In genomic region chr1:226602186-226603029, GRCh38 we compare ENCODE assay signal across 11 cellular contexts. TPM values are rescaled to one million over a fixed set of nuclear protein-coding genes. Genes with fewer than 3 reads are reported as not detected.
DNase-seq lines count a peak whose midpoint lies in the region; ATAC-seq and TF ChIP-seq lines count a peak whose summit lies in the region.
"Had no signal": no experiment of that assay in that cellular context is flagged by ENCODE, and none has a peak within 500 bp of the region (broad histone marks: within the 10 kb centered on the region; RNA-seq: fewer than 3 reads in every experiment).

No MANE protein-coding gene starts in this region.

- no peak overlapping the region for H3K27ac ChIP-seq in trophoblast cell (ENCODE audit: low read depth, low read length)

- no peak overlapping the region for H2AFZ ChIP-seq in trophoblast cell (ENCODE audit: insufficient read depth, low read length, poor library complexity)

- peaks cover 16 to 25% of the 10 kb centered on the region in 2 experiments for H3K4me1 ChIP-seq in trophoblast cell (ENCODE audit: control insufficient read depth in 1 of 2, insufficient read depth in 2 of 2, low read length in 2 of 2)
- H3K4me1 ChIP-seq: BE2C had no signal

- ATAC-seq in Right ventricle myocardium superior (ENCODE audit: poor library complexity) (peak; percentile 79), HG03045 (IDR thresholded peaks at IDR 0.05; ENCODE audit: unreplicated experiment) (no peak)
- no peak for ATAC-seq in stimulated activated naive CD8-positive, alpha-beta T cell treated with anti-CD3 and anti-CD28 coated beads, Interleukin-15, Interleukin-2, amounts not matched to agents 100 U/mL and 50 U/mL, for 24 hours
- ATAC-seq: activated CD4-positive, CD25-positive, alpha-beta regulatory T cell treated with anti-CD3 and anti-CD28 coated beads, Interleukin-2, amount 50 U/mL, for 24 hours; K562 had no signal

- H3K4me3 ChIP-seq in BJ (ENCODE audit: low read depth, low read length) (no peak overlapping the region), trophoblast cell (ENCODE audit: low read depth, low read length) (no peak overlapping the region)
- H3K4me3 ChIP-seq: K562 had no signal

- H3K27me3 ChIP-seq in BJ (ENCODE audit: control insufficient read depth, insufficient read depth, low read length) (peaks cover 1% of the 10 kb centered on the region; the same call in 1 of the 2 replicates), trophoblast cell (ENCODE audit: insufficient read depth, low read length) (no peaks in the 10 kb centered on the region)
- H3K27me3 ChIP-seq: BE2C had no signal

- H3K36me3 ChIP-seq in BJ (ENCODE audit: control insufficient read depth, insufficient read depth, low read length) (no peaks in the 10 kb centered on the region), trophoblast cell (ENCODE audit: control insufficient read depth in 1 of 2, insufficient read depth in 2 of 2, low read length in 2 of 2) (no peaks in the 10 kb centered on the region)
- H3K36me3 ChIP-seq: BE2C had no signal

- H4K8ac ChIP-seq in trophoblast cell (ENCODE audit: low read depth, low read length), result no peak overlapping the region

- H3K14ac ChIP-seq in trophoblast cell (ENCODE audit: low read length), result no peak overlapping the region

- H2BK12ac ChIP-seq in trophoblast cell (ENCODE audit: low read length), result no peak overlapping the region

- no peak overlapping the region for H2AK5ac ChIP-seq in trophoblast cell (ENCODE audit: low read length)

- no peak overlapping the region for H3K4me2 ChIP-seq in trophoblast cell (ENCODE audit: low read length)

- POLR2A ChIA-PET in BJ (lab: Charles Lee), result interaction anchor here (0.6 kb wide), 1 partner anchor 539 kb away, joined by 3 read pairs; no protein-coding TSS in a partner anchor

- intact Hi-C loops in Right ventricle myocardium superior (cut with DNase I), result loop anchor here (5.0 kb wide), 1 partner anchor 50 kb away; no protein-coding TSS in a partner anchor

- no peak overlapping the region for H2BK120ac ChIP-seq in trophoblast cell (ENCODE audit: insufficient read depth, low read length, poor library complexity)

- no peak overlapping the region for H3K4ac ChIP-seq in trophoblast cell (ENCODE audit: low read depth, low read length)

- CTCF ChIA-PET in BJ (lab: Yijun Ruan, JAX), result interaction anchor here (1.2 to 3.2 kb wide), 5 partner anchors 11 to 55 kb away, joined by 4 to 14 read pairs (median 7); no protein-coding TSS in a partner anchor

- H3K79me1 ChIP-seq in trophoblast cell (ENCODE audit: low read length), result no peaks in the 10 kb centered on the region

- no peaks in the 10 kb centered on the region for H3K79me2 ChIP-seq in trophoblast cell (ENCODE audit: control insufficient read depth, insufficient read depth, low read length, poor library complexity)

- peaks cover 3% of the 10 kb centered on the region for H3K9me3 ChIP-seq in trophoblast cell (ENCODE audit: insufficient read depth, low read depth, low read length)
- H3K9me3 ChIP-seq: BE2C had no signal

- H3K23ac ChIP-seq in trophoblast cell (ENCODE audit: low read length), result no peak overlapping the region

- H3K9ac ChIP-seq in trophoblast cell (ENCODE audit: low read length), result no peak overlapping the region

- DNase-seq in BJ (ENCODE audit: low read depth), result peak; percentile 91
- DNase-seq in amniotic epithelial cell (ENCODE audit: low read depth), result peak; percentile 80
- peak; percentile 72 for DNase-seq in Right ventricle myocardium superior
- peak; percentile 87 to 97 for DNase-seq in trophoblast cell
- DNase-seq in GM19240 (ENCODE audit: insufficient read length, low spot score), result no peak
- DNase-seq in DMS114 treated with DMSO at 0.1 percent for 48 hours (lab: John Stamatoyannopoulos, UW; ENCODE audit: unreplicated experiment), result no peak
- DNase-seq in stimulated activated naive CD8-positive, alpha-beta T cell treated with anti-CD3 and anti-CD28 coated beads, Interleukin-15, Interleukin-2, amounts not matched to agents 100 U/mL and 50 U/mL, for 24 hours, result no peak
- DNase-seq: BE2C had no signal

- no peak overlapping the region for H4K12ac ChIP-seq in trophoblast cell (ENCODE audit: low read depth, low read length)

- no CpG with 5 or more reads among the region's 24 CpGs for WGBS in trophoblast cell (ENCODE audit: extremely low coverage, insufficient coverage, insufficient read length)

- no peak overlapping the region for H2BK5ac ChIP-seq in trophoblast cell (ENCODE audit: low read depth, low read length, poor library complexity)

- H3K18ac ChIP-seq in trophoblast cell (ENCODE audit: low read length), result no peak overlapping the region

- no peak overlapping the region for H4K91ac ChIP-seq in trophoblast cell (ENCODE audit: low read depth, low read length)

- TF ChIP-seq CTCF in BJ (IDR thresholded peaks at IDR 0.05; ENCODE audit: insufficient read depth, low read depth, low read length), result no peak

RNA-seq across cellular contexts. Expression of gene STUM, which starts 53.8 kb away (rescaled TPM):
- polyA plus RNA-seq in BJ (2011; rRNA removed), result not detected in 2 replicates
- polyA minus RNA-seq in BJ (2011; rRNA and poly(A)+ RNA removed), result not detected in 2 replicates
- total RNA-seq in Right ventricle myocardium superior, result 1.2 TPM
- polyA plus RNA-seq in trophoblast cell (2013), result not detected in 2 replicates
- total RNA-seq: K562 had no signal
- polyA plus RNA-seq: K562 had no signal

Comparison
In these comparisons a context has a peak if more than half of its experiments do, and no peak if none do; other contexts are left out.
1. DNase-seq: peak in BJ (single experiment), amniotic epithelial cell (single experiment), Right ventricle myocardium superior (single experiment) and trophoblast cell (2 of 2); none in GM19240 (single experiment), DMS114 treated with DMSO at 0.1 percent for 48 hours (single experiment) and stimulated activated naive CD8-positive, alpha-beta T cell treated with anti-CD3 and anti-CD28 coated beads, Interleukin-15, Interleukin-2, amounts not matched to agents 100 U/mL and 50 U/mL, for 24 hours (single experiment).